10 cellular contexts compared by ENCODE assay signal in the genomic region with DNA sequence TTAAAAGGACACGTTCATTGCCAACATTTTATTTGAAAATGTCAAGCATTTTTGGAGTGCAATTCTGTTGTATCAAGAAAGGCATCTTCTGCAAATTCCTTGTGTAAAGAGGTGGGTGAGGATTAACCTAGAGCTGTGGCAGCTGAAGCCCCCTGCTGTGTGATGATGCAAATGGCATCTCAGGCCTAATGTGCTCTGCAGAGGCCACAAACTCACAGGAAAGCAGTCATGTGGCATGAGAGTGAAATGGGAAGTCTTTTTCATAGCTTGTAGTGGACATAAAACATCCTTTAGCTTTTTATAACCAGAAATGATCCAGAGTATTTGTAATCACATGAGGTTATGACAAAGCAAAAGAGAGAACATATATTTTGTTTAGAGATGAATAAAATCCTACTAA. TPM values are rescaled to one million over a fixed set of nuclear protein-coding genes. Genes with fewer than 3 reads are reported as not detected.
DNase-seq lines count a peak whose midpoint lies in the region; ATAC-seq lines count a peak whose summit lies in the region.
"Had no signal": no experiment of that assay in that cellular context is flagged by ENCODE, and none has a peak within 500 bp of the region (broad histone marks: within the 10 kb centered on the region; RNA-seq: fewer than 3 reads in every experiment).

No MANE protein-coding gene starts in this region.

- ATAC-seq in activated CD4-positive, alpha-beta T cell treated with anti-CD3 and anti-CD28 coated beads for 36 hours = no peak

- H3K27ac Mint-ChIP-seq in activated CD4-positive, alpha-beta T cell treated with anti-CD3 and anti-CD28 coated beads for 36 hours = no peak overlapping the region
- H3K27ac Mint-ChIP-seq: dendritic cell treated with granulocyte-macrophage colony-stimulating factor and Interleukin-4, amounts not matched to agents 40 ng/mL and 50 ng/mL, for 4 days had no signal

- H3K23ac ChIP-seq in trophoblast cell (ENCODE audit: low read length) = no peak overlapping the region

- H3K27me3 ChIP-seq in HUES6 (ENCODE audit: control insufficient read depth, insufficient read depth, low read length) = peaks cover 20% of the 10 kb centered on the region
- H3K27me3 ChIP-seq in iPS-18a (ENCODE audit: control insufficient read depth, insufficient read depth, low read length) = peaks cover 13% of the 10 kb centered on the region
- H3K27me3 ChIP-seq in trophoblast cell (ENCODE audit: insufficient read depth, low read length) = peaks cover 9% of the 10 kb centered on the region

- H2BK12ac ChIP-seq in trophoblast cell (ENCODE audit: low read length) = no peak overlapping the region

- H3K36me3 Mint-ChIP-seq in activated CD4-positive, alpha-beta T cell treated with anti-CD3 and anti-CD28 coated beads for 36 hours (ENCODE audit: low read depth) = no peaks in the 10 kb centered on the region

- H3K9ac ChIP-seq in HUES6 (ENCODE audit: low read length) (no peak overlapping the region), iPS-18a (ENCODE audit: low read length) (no peak overlapping the region), trophoblast cell (ENCODE audit: low read length) (no peak overlapping the region)

- H3K4me3 ChIP-seq in HUES6 (ENCODE audit: low read depth, low read length) = no peak overlapping the region
- peak overlapping the region; percentile 21 for H3K4me3 ChIP-seq in iPS-18a (ENCODE audit: low read length)
- no peak overlapping the region for H3K4me3 ChIP-seq in trophoblast cell (ENCODE audit: low read depth, low read length)

- H3K4me3 Mint-ChIP-seq in activated CD4-positive, alpha-beta T cell treated with anti-CD3 and anti-CD28 coated beads for 36 hours = no peak overlapping the region
- H3K4me3 Mint-ChIP-seq: dendritic cell treated with granulocyte-macrophage colony-stimulating factor and Interleukin-4, amounts not matched to agents 40 ng/mL and 50 ng/mL, for 4 days had no signal

- no peak overlapping the region for H2BK5ac ChIP-seq in trophoblast cell (ENCODE audit: low read depth, low read length, poor library complexity)

- peaks cover 7% of the 10 kb centered on the region for H3K4me1 Mint-ChIP-seq in activated CD4-positive, alpha-beta T cell treated with anti-CD3 and anti-CD28 coated beads for 36 hours

- no peaks in the 10 kb centered on the region for H3K79me2 ChIP-seq in trophoblast cell (ENCODE audit: control insufficient read depth, insufficient read depth, low read length, poor library complexity)

- H3K9me3 ChIP-seq in HUES6 (ENCODE audit: control insufficient read depth, insufficient read depth, low read depth, low read length) (no peaks in the 10 kb centered on the region), iPS-18a (ENCODE audit: control insufficient read depth, low read depth, low read length) (no peaks in the 10 kb centered on the region), trophoblast cell (ENCODE audit: insufficient read depth, low read depth, low read length) (peaks cover 2% of the 10 kb centered on the region)

- CTCF ChIA-PET in activated CD4-positive, alpha-beta T cell treated with anti-CD3 and anti-CD28 coated beads for 36 hours (lab: Charles Lee) = no interaction called here

- H3K4me1 ChIP-seq in HUES6 (ENCODE audit: control insufficient read depth, insufficient read depth, low read length) (peaks cover 53% of the 10 kb centered on the region), iPS-18a (ENCODE audit: control insufficient read depth, low read depth, low read length) (peaks cover 67% of the 10 kb centered on the region), trophoblast cell (ENCODE audit: control insufficient read depth in 1 of 2, insufficient read depth in 2 of 2, low read length in 2 of 2) (peaks cover 0 to 4% of the 10 kb centered on the region in 2 experiments)

- H3K27ac ChIP-seq in HUES6 (ENCODE audit: low read depth, low read length) = peak overlapping the region; percentile 3; the same call in 1 of the 2 replicates
- H3K27ac ChIP-seq in iPS-18a (ENCODE audit: low read length) = peak overlapping the region; percentile 34
- no peak overlapping the region for H3K27ac ChIP-seq in trophoblast cell (ENCODE audit: low read depth, low read length)

- no peak overlapping the region for H2BK120ac ChIP-seq in trophoblast cell (ENCODE audit: insufficient read depth, low read length, poor library complexity)

- DNase-seq in COLO668 (lab: John Stamatoyannopoulos, UW; ENCODE audit: unreplicated experiment) = peak; percentile 49
- DNase-seq in RKO (ENCODE audit: low spot score) = peak; percentile 60
- no peak for DNase-seq in activated CD4-positive, alpha-beta T cell treated with anti-CD3 and anti-CD28 coated beads for 36 hours
- DNase-seq in trophoblast cell = no peak
- no peak for DNase-seq in activated CD8-positive, alpha-beta memory T cell treated with anti-CD3 and anti-CD28 coated beads for 24 hours
- no peak for DNase-seq in activated CD8-positive, alpha-beta memory T cell treated with anti-CD3 and anti-CD28 coated beads, Interleukin-2, amount 50 U/mL, for 4 hours

- no peak overlapping the region for H3K14ac ChIP-seq in trophoblast cell (ENCODE audit: low read length)

- WGBS in trophoblast cell (ENCODE audit: extremely low coverage, insufficient coverage, insufficient read length) = no CpG with 5 or more reads among the region's 1 CpG

- H4K91ac ChIP-seq in trophoblast cell (ENCODE audit: low read depth, low read length) = no peak overlapping the region

- H3K27me3 Mint-ChIP-seq in activated CD4-positive, alpha-beta T cell treated with anti-CD3 and anti-CD28 coated beads for 36 hours = peaks cover 20% of the 10 kb centered on the region

- no peaks in the 10 kb centered on the region for H3K79me1 ChIP-seq in trophoblast cell (ENCODE audit: low read length)

- no peak overlapping the region for H3K4ac ChIP-seq in trophoblast cell (ENCODE audit: low read depth, low read length)

- H2AK5ac ChIP-seq in trophoblast cell (ENCODE audit: low read length) = no peak overlapping the region

- no peak overlapping the region for H2AFZ ChIP-seq in trophoblast cell (ENCODE audit: insufficient read depth, low read length, poor library complexity)

- no peaks in the 10 kb centered on the region for H3K9me3 Mint-ChIP-seq in activated CD4-positive, alpha-beta T cell treated with anti-CD3 and anti-CD28 coated beads for 36 hours (ENCODE audit: low read depth)
- H3K9me3 Mint-ChIP-seq: dendritic cell treated with granulocyte-macrophage colony-stimulating factor and Interleukin-4, amounts not matched to agents 40 ng/mL and 50 ng/mL, for 4 days had no signal

- no peak overlapping the region for H3K4me2 ChIP-seq in trophoblast cell (ENCODE audit: low read length)

- intact Hi-C loops in activated CD4-positive, alpha-beta T cell treated with anti-CD3 and anti-CD28 coated beads for 36 hours (cut with DNase I, micrococcal nuclease) = no loop called here

- no peak overlapping the region for H4K8ac ChIP-seq in trophoblast cell (ENCODE audit: low read depth, low read length)

- H4K12ac ChIP-seq in trophoblast cell (ENCODE audit: low read depth, low read length) = no peak overlapping the region

- no peaks in the 10 kb centered on the region for H3K36me3 ChIP-seq in HUES6 (ENCODE audit: control insufficient read depth, insufficient read depth, low read length)
- H3K36me3 ChIP-seq in iPS-18a (ENCODE audit: control insufficient read depth, low read depth, low read length) = no peaks in the 10 kb centered on the region
- H3K36me3 ChIP-seq in trophoblast cell (ENCODE audit: control insufficient read depth in 1 of 2, insufficient read depth in 2 of 2, low read length in 2 of 2) = no peaks in the 10 kb centered on the region

- POLR2A ChIA-PET in activated CD4-positive, alpha-beta T cell treated with anti-CD3 and anti-CD28 coated beads for 36 hours (lab: Charles Lee) = no interaction called here

- H3K18ac ChIP-seq in trophoblast cell (ENCODE audit: low read length) = no peak overlapping the region

RNA-seq across cellular contexts. Expression of a gene that starts 6.4 kb away (rescaled TPM):
- total RNA-seq in activated CD4-positive, alpha-beta T cell treated with anti-CD3 and anti-CD28 coated beads for 36 hours = under 1 TPM; 0.05 to 0.14 TPM
- polyA plus RNA-seq in trophoblast cell (2013) = 0.34 and 0.58 TPM in 2 replicates
- total RNA-seq: M059J had no signal

Comparison
In these comparisons a context has a peak if more than half of its experiments do, and no peak if none do; other contexts are left out.
1. DNase-seq: peak in COLO668 (single experiment) and RKO (single experiment); none in activated CD4-positive, alpha-beta T cell treated with anti-CD3 and anti-CD28 coated beads for 36 hours (single experiment), trophoblast cell (0 of 2), activated CD8-positive, alpha-beta memory T cell treated with anti-CD3 and anti-CD28 coated beads for 24 hours (single experiment) and activated CD8-positive, alpha-beta memory T cell treated with anti-CD3 and anti-CD28 coated beads, Interleukin-2, amount 50 U/mL, for 4 hours (single experiment).